In genomic region chr1:114207635-114208034, GRCh38 we compare ENCODE assay signal across 14 cellular contexts. TPM values are rescaled to one million over a fixed set of nuclear protein-coding genes. Genes with fewer than 3 reads are reported as not detected.
DNase-seq lines count a peak whose midpoint lies in the region; ATAC-seq lines count a peak whose summit lies in the region.
"Had no signal": no experiment of that assay in that cellular context is flagged by ENCODE, and none has a peak within 500 bp of the region (broad histone marks: within the 10 kb centered on the region; RNA-seq: fewer than 3 reads in every experiment).

No MANE protein-coding gene starts in this region.

- H3K4me2 ChIP-seq in GM23248 (ENCODE audit: unreplicated experiment): no peak overlapping the region
- no peak overlapping the region for H3K4me2 ChIP-seq in mesenchymal stem cell (ENCODE audit: low read length, poor library complexity, severe bottlenecking)
- H3K4me2 ChIP-seq: BLaER1 had no signal

- H2BK15ac ChIP-seq in mesenchymal stem cell (ENCODE audit: low read depth, poor library complexity, severe bottlenecking): no peak overlapping the region

- no peaks in the 10 kb centered on the region for H3K9me3 Mint-ChIP-seq in activated T-helper 17 cell treated with anti-CD3 and anti-CD28 coated beads, Interleukin-2, amount 50 U/mL, for 72 hours
- peaks cover 0 to 1% (median 0%) of the 10 kb centered on the region in 6 donors for H3K9me3 Mint-ChIP-seq in immature natural killer cell
- H3K9me3 Mint-ChIP-seq in stimulated activated memory B cell treated with anti-CD40 and anti-IgM and Interleukin-4, amounts not matched to agents 10 μg/mL and 1 μg/mL and 100 μg/mL, for 72 hours: no peaks in the 10 kb centered on the region
- H3K9me3 Mint-ChIP-seq: CD8-positive, alpha-beta memory T cell had no signal

- no peaks in the 10 kb centered on the region for H3K79me2 ChIP-seq in GM23248 (ENCODE audit: insufficient read depth)

- no peaks in the 10 kb centered on the region for H3K4me1 ChIP-seq in GM23248 (ENCODE audit: insufficient read depth)
- H3K4me1 ChIP-seq in mesenchymal stem cell (ENCODE audit: control insufficient read depth, insufficient read depth, low read depth, low read length): no peaks in the 10 kb centered on the region
- H3K4me1 ChIP-seq: BLaER1, Caco-2 had no signal

- no peak overlapping the region for H2BK12ac ChIP-seq in mesenchymal stem cell (ENCODE audit: low read length in 2 of 2)

- peaks cover 22% of the 10 kb centered on the region for H3K27me3 Mint-ChIP-seq in activated T-helper 17 cell treated with anti-CD3 and anti-CD28 coated beads, Interleukin-2, amount 50 U/mL, for 72 hours
- H3K27me3 Mint-ChIP-seq in immature natural killer cell (ENCODE audit: low read depth in 3 of 3): peaks cover 15 to 47% (median 22%) of the 10 kb centered on the region in 3 donors
- H3K27me3 Mint-ChIP-seq in stimulated activated memory B cell treated with anti-CD40 and anti-IgM and Interleukin-4, amounts not matched to agents 10 μg/mL and 1 μg/mL and 100 μg/mL, for 72 hours: peaks cover 44% of the 10 kb centered on the region

- H3K9me2 ChIP-seq in GM23248 (ENCODE audit: insufficient read depth): no peaks in the 10 kb centered on the region

- peaks cover 74% of the 10 kb centered on the region for H3K27me3 ChIP-seq in GM23248 (replicated peaks; ENCODE audit: insufficient read depth)
- peaks cover 71 to 84% of the 10 kb centered on the region in 2 experiments for H3K27me3 ChIP-seq in mesenchymal stem cell (ENCODE audit: control insufficient read depth in 1 of 2, insufficient read depth in 1 of 2, low read length in 2 of 2)
- H3K27me3 ChIP-seq: BLaER1 had no signal

- no peak overlapping the region for H2AK5ac ChIP-seq in mesenchymal stem cell (ENCODE audit: low read length, severe bottlenecking)

- H3K9me3 ChIP-seq in GM23248 (ENCODE audit: low read depth) (no peaks in the 10 kb centered on the region), mesenchymal stem cell (ENCODE audit: control insufficient read depth, low read length) (no peaks in the 10 kb centered on the region)
- H3K9me3 ChIP-seq: BLaER1, Caco-2 had no signal

- H3F3A ChIP-seq in GM23248 (ENCODE audit: insufficient read depth): no peaks in the 10 kb centered on the region

- H3K4me3 ChIP-seq in GM23248 (no peak overlapping the region), mesenchymal stem cell (ENCODE audit: insufficient read depth in 1 of 2, low read depth in 1 of 2, low read length in 2 of 2) (no peak overlapping the region)
- H3K4me3 ChIP-seq: BLaER1 had no signal

- peak; percentile 21 for ATAC-seq in activated T-helper 17 cell treated with anti-CD3 and anti-CD28 coated beads, Interleukin-2, amount 50 U/mL, for 72 hours (replicated peaks)
- peak; percentile 24 for ATAC-seq in stimulated activated memory B cell treated with anti-CD40 and anti-IgM and Interleukin-4, amounts not matched to agents 10 μg/mL and 1 μg/mL and 100 μg/mL, for 72 hours

- H3K4me3 Mint-ChIP-seq in activated T-helper 17 cell treated with anti-CD3 and anti-CD28 coated beads, Interleukin-2, amount 50 U/mL, for 72 hours: no peak overlapping the region
- peak overlapping the region in 1 of 5 donors; percentile 27 for H3K4me3 Mint-ChIP-seq in immature natural killer cell
- H3K4me3 Mint-ChIP-seq in stimulated activated memory B cell treated with anti-CD40 and anti-IgM and Interleukin-4, amounts not matched to agents 10 μg/mL and 1 μg/mL and 100 μg/mL, for 72 hours: no peak overlapping the region

- H3K79me1 ChIP-seq in mesenchymal stem cell (replicated peaks; ENCODE audit: low read length, poor library complexity, severe bottlenecking): no peaks in the 10 kb centered on the region

- H2BK120ac ChIP-seq in mesenchymal stem cell (ENCODE audit: low read depth, low read length): no peak overlapping the region

- no peak overlapping the region for H3K27ac Mint-ChIP-seq in activated T-helper 17 cell treated with anti-CD3 and anti-CD28 coated beads, Interleukin-2, amount 50 U/mL, for 72 hours
- H3K27ac Mint-ChIP-seq in immature natural killer cell: no peak overlapping the region
- no peak overlapping the region for H3K27ac Mint-ChIP-seq in stimulated activated memory B cell treated with anti-CD40 and anti-IgM and Interleukin-4, amounts not matched to agents 10 μg/mL and 1 μg/mL and 100 μg/mL, for 72 hours

- no peak overlapping the region for H3K14ac ChIP-seq in mesenchymal stem cell (ENCODE audit: low read length in 2 of 2)

- no peak overlapping the region for H2BK5ac ChIP-seq in mesenchymal stem cell (ENCODE audit: low read depth, low read length, poor library complexity, severe bottlenecking)

- H3K23ac ChIP-seq in mesenchymal stem cell (ENCODE audit: low read length in 2 of 2): no peak overlapping the region

- H3K36me3 ChIP-seq in GM23248 (ENCODE audit: low read depth) (no peaks in the 10 kb centered on the region), mesenchymal stem cell (ENCODE audit: control insufficient read depth in 1 of 2, insufficient read depth in 2 of 2, low read depth in 1 of 2, low read length in 2 of 2) (no peaks in the 10 kb centered on the region)
- H3K36me3 ChIP-seq: BLaER1 had no signal

- H3K9ac ChIP-seq in GM23248 (no peak overlapping the region), mesenchymal stem cell (ENCODE audit: low read length) (no peak overlapping the region)
- H3K9ac ChIP-seq: BLaER1 had no signal

- in situ Hi-C loops in GM23248 (cut with MboI): no loop called here

- H4K20me1 ChIP-seq in GM23248 (ENCODE audit: insufficient read depth): no peaks in the 10 kb centered on the region
- H4K20me1 ChIP-seq: BLaER1 had no signal

- H3K36me3 Mint-ChIP-seq in activated T-helper 17 cell treated with anti-CD3 and anti-CD28 coated beads, Interleukin-2, amount 50 U/mL, for 72 hours (ENCODE audit: low read depth): no peaks in the 10 kb centered on the region
- peaks cover 0 to 3% (median 0%) of the 10 kb centered on the region in 3 donors for H3K36me3 Mint-ChIP-seq in immature natural killer cell
- no peaks in the 10 kb centered on the region for H3K36me3 Mint-ChIP-seq in stimulated activated memory B cell treated with anti-CD40 and anti-IgM and Interleukin-4, amounts not matched to agents 10 μg/mL and 1 μg/mL and 100 μg/mL, for 72 hours
- H3K36me3 Mint-ChIP-seq: CD8-positive, alpha-beta memory T cell had no signal

- H3K27ac ChIP-seq in GM23248 (no peak overlapping the region), mesenchymal stem cell (ENCODE audit: low read length, poor library complexity, severe bottlenecking) (no peak overlapping the region)
- H3K27ac ChIP-seq: 22Rv1, BLaER1 had no signal

- H3K18ac ChIP-seq in mesenchymal stem cell (ENCODE audit: low read depth in 1 of 2, low read length in 2 of 2): no peak overlapping the region

- H2AFZ ChIP-seq in GM23248 (no peak overlapping the region), mesenchymal stem cell (ENCODE audit: low read depth, low read length) (no peak overlapping the region)

- no peak overlapping the region for H4K91ac ChIP-seq in mesenchymal stem cell (ENCODE audit: low read length)

- peaks cover 9% of the 10 kb centered on the region for H3K4me1 Mint-ChIP-seq in activated T-helper 17 cell treated with anti-CD3 and anti-CD28 coated beads, Interleukin-2, amount 50 U/mL, for 72 hours
- peaks cover 27 to 31% of the 10 kb centered on the region in 2 donors for H3K4me1 Mint-ChIP-seq in immature natural killer cell
- no peaks in the 10 kb centered on the region for H3K4me1 Mint-ChIP-seq in stimulated activated memory B cell treated with anti-CD40 and anti-IgM and Interleukin-4, amounts not matched to agents 10 μg/mL and 1 μg/mL and 100 μg/mL, for 72 hours

- no peak overlapping the region for H4K8ac ChIP-seq in mesenchymal stem cell (ENCODE audit: low read length)

- peak; percentile 14 for DNase-seq in activated gamma-delta T cell (lab: John Stamatoyannopoulos, UW)
- no peak for DNase-seq in activated gamma-delta T cell treated with Interleukin-2 at 50 U/mL for 16 hours
- peak; percentile 28 to 41 (median 31) for DNase-seq in immature natural killer cell
- no peak for DNase-seq in GM23248
- DNase-seq in stimulated activated naive CD4-positive, alpha-beta T cell treated with Interleukin-2 at 50 U/mL for 16 hours (lab: John Stamatoyannopoulos, UW): no peak
- no peak for DNase-seq in mesenchymal stem cell
- DNase-seq: AML-193; Caco-2; CD8-positive, alpha-beta memory T cell; GF-D8 had no signal

- 64 to 72% methylated on average over 11 of the region's 11 CpGs for WGBS in GM23248 (ENCODE audit: low coverage in 1 of 2, low lambda C conversion rate in 2 of 2, missing lambda C conversion rate in 2 of 2), 2 experiments
- WGBS in mesenchymal stem cell: 83% methylated on average over 11 of the region's 11 CpGs

- no peak overlapping the region for H3K4ac ChIP-seq in mesenchymal stem cell (ENCODE audit: low read depth in 1 of 2, low read length in 2 of 2)

RNA-seq across cellular contexts. Expression of gene SYT6, which starts 54.0 kb away (rescaled TPM):
- not detected for total RNA-seq in activated T-helper 17 cell treated with anti-CD3 and anti-CD28 coated beads, Interleukin-2, amount 50 U/mL, for 72 hours
- polyA plus RNA-seq in immature natural killer cell: not detected
- not detected in 2 replicates for total RNA-seq in GM23248 (2014; rRNA removed; shearing (Covaris generic))
- polyA plus RNA-seq in GM23248 (2016; fragmentation: Nextera tagmentation; extraction: Ambion mirVana): not detected in 2 replicates
- polyA plus RNA-seq in mesenchymal stem cell (2013, experiment 1 of 2): not detected
- not detected for polyA plus RNA-seq in mesenchymal stem cell (2013, experiment 2 of 2)
- total RNA-seq: CD8-positive, alpha-beta memory T cell had no signal
- polyA plus RNA-seq: CD8-positive, alpha-beta memory T cell had no signal

Comparison
In these comparisons a context has a peak if more than half of its experiments do, and no peak if none do; other contexts are left out.
1. DNase-seq: peak in activated gamma-delta T cell (single experiment) and immature natural killer cell (3 of 3); none in activated gamma-delta T cell treated with Interleukin-2 at 50 U/mL for 16 hours (single experiment), GM23248 (single experiment), stimulated activated naive CD4-positive, alpha-beta T cell treated with Interleukin-2 at 50 U/mL for 16 hours (single experiment) and mesenchymal stem cell (single experiment).